8 cellular contexts compared by ENCODE assay signal in the genomic region with DNA sequence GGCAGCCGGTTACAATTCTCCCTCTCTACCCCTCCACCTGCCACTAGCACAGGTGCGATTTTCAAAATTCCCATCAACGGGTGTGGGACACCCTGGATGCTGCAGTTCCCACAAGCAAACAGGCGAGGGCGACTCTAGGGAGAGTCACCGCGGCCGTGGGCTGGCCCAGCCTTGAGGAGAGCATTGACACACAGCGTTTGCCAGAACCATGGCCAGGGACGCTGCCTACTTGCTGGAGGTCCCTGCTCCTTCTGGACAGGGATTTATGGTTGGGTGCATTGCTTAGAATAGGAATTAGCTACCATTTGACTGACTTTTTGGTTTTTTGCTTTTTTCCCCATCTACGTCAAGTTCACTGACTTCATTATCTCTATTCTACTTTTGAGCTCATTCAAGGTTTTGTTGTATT. TPM values are rescaled to one million over a fixed set of nuclear protein-coding genes. Genes with fewer than 3 reads are reported as not detected.
DNase-seq lines count a peak whose midpoint lies in the region; ATAC-seq and TF ChIP-seq lines count a peak whose summit lies in the region.

No MANE protein-coding gene starts in this region.

- peaks cover 0 to 8% of the 10 kb centered on the region in 2 donors for H3K36me3 Mint-ChIP-seq in activated naive CD4-positive, alpha-beta T cell treated with anti-CD3 and anti-CD28 coated beads, Interleukin-2, amount 50 U/mL, for 72 hours

- no peak for TF ChIP-seq POLR2A in spleen (IDR thresholded peaks at IDR 0.05)

- ATAC-seq in SK-N-SH treated with all-trans-retinoic acid at 6 μM for 48 hours = peak; percentile 96
- ATAC-seq in activated naive CD4-positive, alpha-beta T cell treated with anti-CD3 and anti-CD28 coated beads, Interleukin-2, amount 50 U/mL, for 72 hours = peak; percentile 84 to 90
- peak; percentile 84 to 90 for ATAC-seq in left cardiac atrium
- ATAC-seq in GM18511 (IDR thresholded peaks at IDR 0.05; ENCODE audit: unreplicated experiment) = no peak
- no peak for ATAC-seq in GM21515 (IDR thresholded peaks at IDR 0.05; ENCODE audit: unreplicated experiment)

- intact Hi-C loops in left cardiac atrium (cut with DNase I) (loop anchor here in 1 of 2 donors (5.0 kb wide), 1 partner anchor 46 kb away; no protein-coding TSS in a partner anchor), spleen (cut with DNase I; ENCODE audit: low total_unique reads) (loop anchor here (5.0 kb wide), 1 partner anchor 46 kb away; no protein-coding TSS in a partner anchor)

- peak; percentile 90 for DNase-seq in ELF-1 (ENCODE audit: low read depth, low spot score)
- peak in 1 of 2 donors; percentile 63 for DNase-seq in activated naive CD4-positive, alpha-beta T cell treated with anti-CD3 and anti-CD28 coated beads, Interleukin-2, amount 50 U/mL, for 72 hours (ENCODE audit: low spot score in 2 of 2)
- peak; percentile 50 for DNase-seq in left cardiac atrium
- DNase-seq in spleen = peak; percentile 86

- H3K27me3 ChIP-seq in spleen (replicated peaks in 1 of 7) = peaks cover 0 to 24% (median 3%) of the 10 kb centered on the region in 7 donors

- TF ChIP-seq CTCF in spleen (IDR thresholded peaks at IDR 0.05 in 8 of 11, conservative IDR thresholded peaks at IDR 0.05 in 3 of 11) = peak; percentile 66 to 87 (median 79)

- WGBS in spleen, 5 donors = 12 to 15% (median 14%) methylated on average over 11 of the region's 11 CpGs

- no peak overlapping the region for H3K27ac Mint-ChIP-seq in activated naive CD4-positive, alpha-beta T cell treated with anti-CD3 and anti-CD28 coated beads, Interleukin-2, amount 50 U/mL, for 72 hours

- no peak overlapping the region for H3K4me3 ChIP-seq in spleen

- peaks cover 0 to 20% (median 16%) of the 10 kb centered on the region in 8 donors for H3K9me3 ChIP-seq in spleen

- H3K27ac ChIP-seq in spleen = no peak overlapping the region

- TF ChIP-seq EP300 in Ishikawa (IDR thresholded peaks at IDR 0.05; ENCODE audit: borderline replicate concordance) = no peak

- H3K9me3 Mint-ChIP-seq in activated naive CD4-positive, alpha-beta T cell treated with anti-CD3 and anti-CD28 coated beads, Interleukin-2, amount 50 U/mL, for 72 hours = no peaks in the 10 kb centered on the region

- no peaks in the 10 kb centered on the region for H3K36me3 ChIP-seq in spleen

- TF ChIP-seq RAD21 in Ishikawa (IDR thresholded peaks at IDR 0.05; ENCODE audit: low read depth) = peak; percentile 95

- H3K4me1 ChIP-seq in spleen = no peaks in the 10 kb centered on the region

TF ChIP-seq in Ishikawa, 13 proteins besides CTCF, POLR2A, EP300 and RAD21 (continues in another document):
- TF ChIP-seq, protein P1, sequence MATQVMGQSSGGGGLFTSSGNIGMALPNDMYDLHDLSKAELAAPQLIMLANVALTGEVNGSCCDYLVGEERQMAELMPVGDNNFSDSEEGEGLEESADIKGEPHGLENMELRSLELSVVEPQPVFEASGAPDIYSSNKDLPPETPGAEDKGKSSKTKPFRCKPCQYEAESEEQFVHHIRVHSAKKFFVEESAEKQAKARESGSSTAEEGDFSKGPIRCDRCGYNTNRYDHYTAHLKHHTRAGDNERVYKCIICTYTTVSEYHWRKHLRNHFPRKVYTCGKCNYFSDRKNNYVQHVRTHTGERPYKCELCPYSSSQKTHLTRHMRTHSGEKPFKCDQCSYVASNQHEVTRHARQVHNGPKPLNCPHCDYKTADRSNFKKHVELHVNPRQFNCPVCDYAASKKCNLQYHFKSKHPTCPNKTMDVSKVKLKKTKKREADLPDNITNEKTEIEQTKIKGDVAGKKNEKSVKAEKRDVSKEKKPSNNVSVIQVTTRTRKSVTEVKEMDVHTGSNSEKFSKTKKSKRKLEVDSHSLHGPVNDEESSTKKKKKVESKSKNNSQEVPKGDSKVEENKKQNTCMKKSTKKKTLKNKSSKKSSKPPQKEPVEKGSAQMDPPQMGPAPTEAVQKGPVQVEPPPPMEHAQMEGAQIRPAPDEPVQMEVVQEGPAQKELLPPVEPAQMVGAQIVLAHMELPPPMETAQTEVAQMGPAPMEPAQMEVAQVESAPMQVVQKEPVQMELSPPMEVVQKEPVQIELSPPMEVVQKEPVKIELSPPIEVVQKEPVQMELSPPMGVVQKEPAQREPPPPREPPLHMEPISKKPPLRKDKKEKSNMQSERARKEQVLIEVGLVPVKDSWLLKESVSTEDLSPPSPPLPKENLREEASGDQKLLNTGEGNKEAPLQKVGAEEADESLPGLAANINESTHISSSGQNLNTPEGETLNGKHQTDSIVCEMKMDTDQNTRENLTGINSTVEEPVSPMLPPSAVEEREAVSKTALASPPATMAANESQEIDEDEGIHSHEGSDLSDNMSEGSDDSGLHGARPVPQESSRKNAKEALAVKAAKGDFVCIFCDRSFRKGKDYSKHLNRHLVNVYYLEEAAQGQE (IDR thresholded peaks at IDR 0.05; ENCODE audit: low read depth) = peak; percentile 74
- TF ChIP-seq ZBTB7A (IDR thresholded peaks at IDR 0.05; ENCODE audit: low read depth) = no peak
- TF ChIP-seq TCF12 (IDR thresholded peaks at IDR 0.05; ENCODE audit: low read depth) = no peak
- no peak for TF ChIP-seq USF1 (IDR thresholded peaks at IDR 0.05)
- no peak for TF ChIP-seq NFIC (IDR thresholded peaks at IDR 0.05)
- no peak for TF ChIP-seq CEBPB (IDR thresholded peaks at IDR 0.05)
- TF ChIP-seq TEAD4 (IDR thresholded peaks at IDR 0.05) = no peak
- TF ChIP-seq CREB1 (IDR thresholded peaks at IDR 0.05; ENCODE audit: low read depth) = no peak
- TF ChIP-seq TAF1 (IDR thresholded peaks at IDR 0.05; ENCODE audit: low read depth) = no peak

TF ChIP-seq in SK-N-SH treated with all-trans-retinoic acid at 6 μM for 48 hours, 23 proteins besides CTCF, POLR2A, EP300 and RAD21 (continues in another document):
- no peak for TF ChIP-seq ZC3H10 (CRISPR knock-in tag; IDR thresholded peaks at IDR 0.05)
- TF ChIP-seq TSHZ2 (CRISPR knock-in tag; IDR thresholded peaks at IDR 0.05) = no peak
- TF ChIP-seq PATZ1 (CRISPR knock-in tag; IDR thresholded peaks at IDR 0.05; ENCODE audit: borderline replicate concordance) = no peak
- TF ChIP-seq ZNF8 (CRISPR knock-in tag; IDR thresholded peaks at IDR 0.05) = no peak
- no peak for TF ChIP-seq ZNF565 (CRISPR knock-in tag; conservative IDR thresholded peaks at IDR 0.05; ENCODE audit: low read depth)
- TF ChIP-seq ZNF70 (CRISPR knock-in tag; IDR thresholded peaks at IDR 0.05) = no peak
- no peak for TF ChIP-seq ZFP3 (CRISPR knock-in tag; IDR thresholded peaks at IDR 0.05)
- no peak for TF ChIP-seq ARNTL (CRISPR knock-in tag; IDR thresholded peaks at IDR 0.05; ENCODE audit: borderline replicate concordance, low read depth)
- TF ChIP-seq BACH2 (CRISPR knock-in tag; IDR thresholded peaks at IDR 0.05; ENCODE audit: borderline replicate concordance) = no peak

RNA-seq across cellular contexts. Expression of gene CLDN4, which starts 19.0 kb away (rescaled TPM):
- under 1 TPM; 0.10 to 0.57 TPM for total RNA-seq in activated naive CD4-positive, alpha-beta T cell treated with anti-CD3 and anti-CD28 coated beads, Interleukin-2, amount 50 U/mL, for 72 hours
- under 1 TPM in 1 of 2 donors, not detected in 1; 0.71 TPM for total RNA-seq in left cardiac atrium
- 1 to 10 TPM in 1 of 7 donors, under 1 TPM in 5, not detected in 1; 0.13 to 1.0 (median 0.24) TPM for total RNA-seq in spleen
- polyA plus RNA-seq in spleen = under 1 TPM; 0.33 to 0.77 (median 0.39) TPM

RNA-seq across cellular contexts. Expression of gene METTL27, which starts 30.6 kb away (rescaled TPM):
- 1 to 10 TPM in 1 of 2 donors, under 1 TPM in 1; 0.50 to 3.4 TPM for total RNA-seq in activated naive CD4-positive, alpha-beta T cell treated with anti-CD3 and anti-CD28 coated beads, Interleukin-2, amount 50 U/mL, for 72 hours
- under 1 TPM; 0.32 to 0.92 TPM for total RNA-seq in left cardiac atrium
- total RNA-seq in spleen = 1 to 10 TPM; 1.4 to 8.5 (median 4.4) TPM
- 1 to 10 TPM in 1 of 3 donors, under 1 TPM in 2; 0.59 to 2.6 (median 0.67) TPM for polyA plus RNA-seq in spleen

RNA-seq across cellular contexts. Expression of gene CLDN3, which starts 41.7 kb away (rescaled TPM):
- not detected for total RNA-seq in activated naive CD4-positive, alpha-beta T cell treated with anti-CD3 and anti-CD28 coated beads, Interleukin-2, amount 50 U/mL, for 72 hours
- total RNA-seq in left cardiac atrium (not detected), spleen (not detected)
- under 1 TPM; 0.13 to 0.26 (median 0.26) TPM for polyA plus RNA-seq in spleen

RNA-seq across cellular contexts. Expression of gene TMEM270, which starts 49.2 kb away (rescaled TPM):
- total RNA-seq in activated naive CD4-positive, alpha-beta T cell treated with anti-CD3 and anti-CD28 coated beads, Interleukin-2, amount 50 U/mL, for 72 hours = not detected
- total RNA-seq in left cardiac atrium (not detected), spleen (not detected)
- polyA plus RNA-seq in spleen = not detected

Comparison
In these comparisons a context has a peak if more than half of its experiments do, and no peak if none do; other contexts are left out.
1. ATAC-seq: peak in SK-N-SH treated with all-trans-retinoic acid at 6 μM for 48 hours (single experiment), activated naive CD4-positive, alpha-beta T cell treated with anti-CD3 and anti-CD28 coated beads, Interleukin-2, amount 50 U/mL, for 72 hours (2 of 2) and left cardiac atrium (2 of 2); none in GM18511 (single experiment) and GM21515 (single experiment).